Comparison of ENCODE assay signal across 18 cellular contexts in the genomic region with DNA sequence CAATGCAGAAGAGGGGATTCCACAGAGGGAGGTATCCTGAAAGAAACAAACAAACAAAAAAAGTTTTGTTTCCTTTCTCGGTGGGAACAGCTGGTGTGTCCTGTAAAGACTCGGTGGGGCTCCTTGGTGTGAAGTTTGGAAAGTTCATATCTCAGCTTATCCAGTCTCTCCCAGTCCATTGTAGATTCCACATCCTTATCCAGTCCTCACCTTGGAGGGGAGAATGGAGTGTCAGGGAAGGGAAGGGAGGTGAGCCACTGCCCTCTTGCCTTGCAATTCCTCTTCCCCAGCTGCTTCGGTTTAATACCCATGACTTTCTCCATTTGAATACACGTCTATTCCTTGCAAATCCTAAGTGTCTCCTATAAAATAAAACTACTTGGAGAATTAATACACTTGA.
DNase-seq lines count a peak whose midpoint lies in the region; ATAC-seq and TF ChIP-seq lines count a peak whose summit lies in the region.
"Had no signal": no experiment of that assay in that cellular context is flagged by ENCODE, and none has a peak within 500 bp of the region (broad histone marks: within the 10 kb centered on the region; RNA-seq: fewer than 3 reads in every experiment).

No MANE protein-coding gene starts in this region.

- H3K18ac ChIP-seq in mesendoderm (ENCODE audit: low read length), result no peak overlapping the region

- no peaks in the 10 kb centered on the region for H3K36me3 ChIP-seq in mesendoderm (ENCODE audit: control insufficient read depth, insufficient read depth, low read length)
- H3K36me3 ChIP-seq: BLaER1 had no signal

- in situ Hi-C loops in KBM-7 (cut with MboI; ENCODE audit: low pct_unique_long_range_greater_than_20kb, low sequenced_read_pairs), result no loop called here

- H3K4me2 ChIP-seq in mesendoderm (ENCODE audit: low read length), result no peak overlapping the region
- H3K4me2 ChIP-seq: A549, BLaER1 had no signal

- H2BK15ac ChIP-seq in mesendoderm (replicated peaks; ENCODE audit: low read depth), result no peak overlapping the region

- H3K27ac ChIP-seq in mesendoderm (ENCODE audit: low read depth, low read length), result no peak overlapping the region
- H3K27ac ChIP-seq: 22Rv1, A549, BLaER1 had no signal

- no peak overlapping the region for H3K4me3 ChIP-seq in mesendoderm (ENCODE audit: low read length)
- H3K4me3 ChIP-seq: A549, BLaER1 had no signal

- H3K27me3 ChIP-seq in mesendoderm (ENCODE audit: insufficient read depth, low read length, poor library complexity), result no peaks in the 10 kb centered on the region
- H3K27me3 ChIP-seq: BLaER1 had no signal

- DNase-seq in Right ventricle myocardium inferior (ENCODE audit: missing footprints), result no peak
- DNase-seq in cardiac septum (ENCODE audit: low spot score), result no peak
- DNase-seq in mesendoderm, result peak; percentile 75
- DNase-seq in activated CD8-positive, alpha-beta memory T cell treated with anti-CD3 and anti-CD28 coated beads for 24 hours, result no peak
- no peak for DNase-seq in SK-N-DZ (ENCODE audit: low spot score)
- no peak for DNase-seq in KBM-7
- DNase-seq: CD4-positive, alpha-beta memory T cell; DMS153; DMS79; GDM1; GOT3; H7 had no signal

- H4K5ac ChIP-seq in mesendoderm (ENCODE audit: low read length), result no peak overlapping the region

- no peaks in the 10 kb centered on the region for H3K79me2 ChIP-seq in mesendoderm (ENCODE audit: control insufficient read depth, insufficient read depth, low read length)

- no peak overlapping the region for H3K4ac ChIP-seq in mesendoderm (ENCODE audit: low read depth, low read length)

- H3K79me1 ChIP-seq in mesendoderm (ENCODE audit: low read length), result no peaks in the 10 kb centered on the region

- peaks cover 2% of the 10 kb centered on the region for H3K4me1 ChIP-seq in mesendoderm (ENCODE audit: control insufficient read depth, low read depth, low read length)
- H3K4me1 ChIP-seq: A549 had no signal

- no peak overlapping the region for H3K56ac ChIP-seq in mesendoderm (ENCODE audit: low read length)

- no peak overlapping the region for H2BK120ac ChIP-seq in mesendoderm (ENCODE audit: low read depth, low read length)

- no peak overlapping the region for H4K8ac ChIP-seq in mesendoderm (ENCODE audit: low read depth, low read length)

- peak; percentile 27 for ATAC-seq in Right ventricle myocardium inferior
- ATAC-seq: HCT116, HepG2 had no signal

- H2AK5ac ChIP-seq in mesendoderm (ENCODE audit: low read length), result no peak overlapping the region

- no peak overlapping the region for H3K9ac ChIP-seq in mesendoderm (ENCODE audit: low read length)
- H3K9ac ChIP-seq: BLaER1 had no signal

- intact Hi-C loops in Right ventricle myocardium inferior (cut with DNase I), result no loop called here
- intact Hi-C loops in cardiac septum (cut with DNase I), result no loop called here

- H2BK5ac ChIP-seq in mesendoderm (ENCODE audit: low read length), result no peak overlapping the region

- no peak overlapping the region for H3K23ac ChIP-seq in mesendoderm (ENCODE audit: low read length)

- WGBS in mesendoderm (ENCODE audit: extremely low coverage, insufficient coverage, low lambda C conversion rate), result no CpG with 5 or more reads among the region's 4 CpGs

TF ChIP-seq in PFSK-1, 5 proteins besides CTCF, POLR2A, EP300 and RAD21:
- peak; percentile 18; the same call in 1 of the 2 replicates for TF ChIP-seq POLR2AphosphoS5 (IDR thresholded peaks at IDR 0.05; ENCODE audit: low read depth, low read length)
- TF ChIP-seq TAF1 (IDR thresholded peaks at IDR 0.05; ENCODE audit: borderline replicate concordance, insufficient read depth, low read length), result no peak
